ENCODE assay signal across 1 cellular context in the genomic region with DNA sequence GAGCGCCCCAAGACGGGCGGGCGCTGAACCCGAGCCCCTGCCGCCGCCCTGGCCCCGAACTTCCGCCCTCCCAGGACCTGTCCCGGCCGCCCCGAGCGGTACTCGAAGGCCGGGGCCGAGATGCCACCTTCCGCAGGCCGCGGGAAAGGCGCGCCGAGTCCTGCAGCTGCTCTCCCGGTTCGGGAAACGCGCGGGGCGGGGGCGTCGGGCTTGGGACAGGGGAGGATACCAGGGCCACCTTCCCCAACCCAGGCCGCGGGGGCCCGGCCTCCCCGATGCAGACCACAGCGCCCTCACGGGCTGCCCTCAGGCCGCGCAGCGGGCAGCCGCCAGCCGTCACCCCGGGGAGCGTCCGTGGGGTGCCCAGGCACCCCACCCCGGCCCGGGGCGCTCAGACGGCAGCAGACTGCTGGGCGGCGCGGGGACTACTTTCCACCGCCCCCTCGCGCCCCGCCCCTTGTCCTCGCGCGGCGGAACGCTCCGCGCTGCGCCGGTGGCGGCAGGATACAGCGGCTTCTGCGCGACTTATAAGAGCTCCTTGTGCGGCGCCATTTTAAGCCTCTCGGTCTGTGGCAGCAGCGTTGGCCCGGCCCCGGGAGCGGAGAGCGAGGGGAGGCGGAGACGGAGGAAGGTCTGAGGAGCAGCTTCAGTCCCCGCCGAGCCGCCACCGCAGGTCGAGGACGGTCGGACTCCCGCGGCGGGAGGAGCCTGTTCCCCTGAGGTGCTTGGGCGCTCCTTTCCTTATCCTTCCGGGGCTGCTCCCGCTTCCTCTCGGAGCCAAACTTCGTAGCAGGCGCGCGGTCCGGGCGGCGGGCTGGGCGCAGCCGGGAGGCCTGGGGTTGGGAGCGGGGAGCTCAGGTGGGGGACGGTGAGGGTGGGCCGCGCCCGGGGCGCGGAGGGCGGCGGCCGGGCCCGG.
A peak's percentile ranks its signal among the peaks of the same experiment; 100 is the strongest.
TF ChIP-seq lines count a peak whose summit lies in the region.

A gene (plus strand): TSS at position 556 of the 916 bp plus-strand sequence. CDS start 24,564 bp downstream, outside the sequence.

TF ChIP-seq in HepG2, 621 proteins besides CTCF, POLR2A, EP300 and RAD21 (continued from another document and continues in another):
- TF ChIP-seq, protein P1, sequence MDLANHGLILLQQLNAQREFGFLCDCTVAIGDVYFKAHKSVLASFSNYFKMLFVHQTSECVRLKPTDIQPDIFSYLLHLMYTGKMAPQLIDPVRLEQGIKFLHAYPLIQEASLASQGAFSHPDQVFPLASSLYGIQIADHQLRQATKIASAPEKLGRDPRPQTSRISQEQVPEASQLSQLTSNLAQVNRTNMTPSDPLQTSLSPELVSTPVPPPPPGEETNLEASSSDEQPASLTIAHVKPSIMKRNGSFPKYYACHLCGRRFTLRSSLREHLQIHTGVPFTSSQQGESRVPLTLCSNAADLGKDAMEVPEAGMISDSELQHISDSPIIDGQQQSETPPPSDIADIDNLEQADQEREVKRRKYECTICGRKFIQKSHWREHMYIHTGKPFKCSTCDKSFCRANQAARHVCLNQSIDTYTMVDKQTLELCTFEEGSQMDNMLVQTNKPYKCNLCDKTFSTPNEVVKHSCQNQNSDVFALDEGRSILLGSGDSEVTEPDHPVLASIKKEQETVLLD (CRISPR knock-in tag; IDR thresholded peaks at IDR 0.05; ENCODE audit: low read depth) = peak; percentile 83; the same call in 1 of the 2 replicates
- TF ChIP-seq U2AF1 (optimal IDR thresholded peaks at IDR 0.05; ENCODE audit: low read depth, low read length) = peak; percentile 84
- peak; percentile 64 for TF ChIP-seq ZNF446 (CRISPR knock-in tag; IDR thresholded peaks at IDR 0.05)
- TF ChIP-seq ZNF772 (CRISPR knock-in tag; IDR thresholded peaks at IDR 0.05) = peak; percentile 89
- TF ChIP-seq SRY (CRISPR knock-in tag; IDR thresholded peaks at IDR 0.05) = peak; percentile 79; the same call in 1 of the 2 replicates
- TF ChIP-seq GABPB1 (CRISPR knock-in tag; IDR thresholded peaks at IDR 0.05) = peak; percentile 90
- no peak for TF ChIP-seq ZNF382 (CRISPR knock-in tag; IDR thresholded peaks at IDR 0.05; ENCODE audit: borderline replicate concordance)
- TF ChIP-seq ZNF256 (CRISPR knock-in tag; conservative IDR thresholded peaks at IDR 0.05) = peak; percentile 62; the same call in 1 of the 2 replicates
- peak; percentile 97 for TF ChIP-seq KDM4B (CRISPR knock-in tag; IDR thresholded peaks at IDR 0.05)
- TF ChIP-seq ATM (IDR thresholded peaks at IDR 0.05; ENCODE audit: borderline replicate concordance) = no peak
- peak; percentile 74; the same call in 1 of the 2 replicates for TF ChIP-seq SOX5 (CRISPR knock-in tag; IDR thresholded peaks at IDR 0.05; ENCODE audit: borderline replicate concordance)
- TF ChIP-seq, protein P2, sequence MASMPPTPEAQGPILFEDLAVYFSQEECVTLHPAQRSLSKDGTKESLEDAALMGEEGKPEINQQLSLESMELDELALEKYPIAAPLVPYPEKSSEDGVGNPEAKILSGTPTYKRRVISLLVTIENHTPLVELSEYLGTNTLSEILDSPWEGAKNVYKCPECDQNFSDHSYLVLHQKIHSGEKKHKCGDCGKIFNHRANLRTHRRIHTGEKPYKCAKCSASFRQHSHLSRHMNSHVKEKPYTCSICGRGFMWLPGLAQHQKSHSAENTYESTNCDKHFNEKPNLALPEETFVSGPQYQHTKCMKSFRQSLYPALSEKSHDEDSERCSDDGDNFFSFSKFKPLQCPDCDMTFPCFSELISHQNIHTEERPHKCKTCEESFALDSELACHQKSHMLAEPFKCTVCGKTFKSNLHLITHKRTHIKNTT (CRISPR knock-in tag; IDR thresholded peaks at IDR 0.05) = no peak
- peak; percentile 95 for TF ChIP-seq SAP130 (CRISPR knock-in tag; IDR thresholded peaks at IDR 0.05; ENCODE audit: low read depth)
- TF ChIP-seq, protein P3, sequence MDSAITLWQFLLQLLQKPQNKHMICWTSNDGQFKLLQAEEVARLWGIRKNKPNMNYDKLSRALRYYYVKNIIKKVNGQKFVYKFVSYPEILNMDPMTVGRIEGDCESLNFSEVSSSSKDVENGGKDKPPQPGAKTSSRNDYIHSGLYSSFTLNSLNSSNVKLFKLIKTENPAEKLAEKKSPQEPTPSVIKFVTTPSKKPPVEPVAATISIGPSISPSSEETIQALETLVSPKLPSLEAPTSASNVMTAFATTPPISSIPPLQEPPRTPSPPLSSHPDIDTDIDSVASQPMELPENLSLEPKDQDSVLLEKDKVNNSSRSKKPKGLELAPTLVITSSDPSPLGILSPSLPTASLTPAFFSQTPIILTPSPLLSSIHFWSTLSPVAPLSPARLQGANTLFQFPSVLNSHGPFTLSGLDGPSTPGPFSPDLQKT (CRISPR knock-in tag; IDR thresholded peaks at IDR 0.05; ENCODE audit: borderline replicate concordance) = no peak
- TF ChIP-seq, protein P4, sequence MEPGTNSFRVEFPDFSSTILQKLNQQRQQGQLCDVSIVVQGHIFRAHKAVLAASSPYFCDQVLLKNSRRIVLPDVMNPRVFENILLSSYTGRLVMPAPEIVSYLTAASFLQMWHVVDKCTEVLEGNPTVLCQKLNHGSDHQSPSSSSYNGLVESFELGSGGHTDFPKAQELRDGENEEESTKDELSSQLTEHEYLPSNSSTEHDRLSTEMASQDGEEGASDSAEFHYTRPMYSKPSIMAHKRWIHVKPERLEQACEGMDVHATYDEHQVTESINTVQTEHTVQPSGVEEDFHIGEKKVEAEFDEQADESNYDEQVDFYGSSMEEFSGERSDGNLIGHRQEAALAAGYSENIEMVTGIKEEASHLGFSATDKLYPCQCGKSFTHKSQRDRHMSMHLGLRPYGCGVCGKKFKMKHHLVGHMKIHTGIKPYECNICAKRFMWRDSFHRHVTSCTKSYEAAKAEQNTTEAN (CRISPR knock-in tag; conservative IDR thresholded peaks at IDR 0.05) = 0 out of 2 replicates have a peak, but pooled peaks have one; percentile 58
- TF ChIP-seq, protein P5, sequence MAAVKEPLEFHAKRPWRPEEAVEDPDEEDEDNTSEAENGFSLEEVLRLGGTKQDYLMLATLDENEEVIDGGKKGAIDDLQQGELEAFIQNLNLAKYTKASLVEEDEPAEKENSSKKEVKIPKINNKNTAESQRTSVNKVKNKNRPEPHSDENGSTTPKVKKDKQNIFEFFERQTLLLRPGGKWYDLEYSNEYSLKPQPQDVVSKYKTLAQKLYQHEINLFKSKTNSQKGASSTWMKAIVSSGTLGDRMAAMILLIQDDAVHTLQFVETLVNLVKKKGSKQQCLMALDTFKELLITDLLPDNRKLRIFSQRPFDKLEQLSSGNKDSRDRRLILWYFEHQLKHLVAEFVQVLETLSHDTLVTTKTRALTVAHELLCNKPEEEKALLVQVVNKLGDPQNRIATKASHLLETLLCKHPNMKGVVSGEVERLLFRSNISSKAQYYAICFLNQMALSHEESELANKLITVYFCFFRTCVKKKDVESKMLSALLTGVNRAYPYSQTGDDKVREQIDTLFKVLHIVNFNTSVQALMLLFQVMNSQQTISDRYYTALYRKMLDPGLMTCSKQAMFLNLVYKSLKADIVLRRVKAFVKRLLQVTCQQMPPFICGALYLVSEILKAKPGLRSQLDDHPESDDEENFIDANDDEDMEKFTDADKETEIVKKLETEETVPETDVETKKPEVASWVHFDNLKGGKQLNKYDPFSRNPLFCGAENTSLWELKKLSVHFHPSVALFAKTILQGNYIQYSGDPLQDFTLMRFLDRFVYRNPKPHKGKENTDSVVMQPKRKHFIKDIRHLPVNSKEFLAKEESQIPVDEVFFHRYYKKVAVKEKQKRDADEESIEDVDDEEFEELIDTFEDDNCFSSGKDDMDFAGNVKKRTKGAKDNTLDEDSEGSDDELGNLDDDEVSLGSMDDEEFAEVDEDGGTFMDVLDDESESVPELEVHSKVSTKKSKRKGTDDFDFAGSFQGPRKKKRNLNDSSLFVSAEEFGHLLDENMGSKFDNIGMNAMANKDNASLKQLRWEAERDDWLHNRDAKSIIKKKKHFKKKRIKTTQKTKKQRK (IDR thresholded peaks at IDR 0.05; ENCODE audit: low read length) = no peak
- no peak; the same call in 1 of the 2 replicates for TF ChIP-seq MTF1 (CRISPR knock-in tag; IDR thresholded peaks at IDR 0.05)
- TF ChIP-seq RFXANK (CRISPR knock-in tag; IDR thresholded peaks at IDR 0.05) = no peak
- TF ChIP-seq ZNF230 (CRISPR knock-in tag; IDR thresholded peaks at IDR 0.05) = peak; percentile 87
- TF ChIP-seq, protein P6, sequence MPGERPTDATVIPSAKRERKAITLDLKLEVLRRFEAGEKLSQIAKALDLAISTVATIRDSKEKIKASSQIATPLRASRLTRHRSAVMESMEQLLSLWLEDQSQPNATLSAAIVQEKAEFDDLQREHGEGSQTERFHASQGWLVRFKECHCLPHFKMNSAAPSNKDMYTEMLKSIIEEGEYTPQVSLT (CRISPR knock-in tag; IDR thresholded peaks at IDR 0.05; ENCODE audit: borderline replicate concordance, low read depth) = no peak
- TF ChIP-seq NFIB (CRISPR knock-in tag; IDR thresholded peaks at IDR 0.05; ENCODE audit: borderline replicate concordance) = no peak
- TF ChIP-seq SRSF1 (optimal IDR thresholded peaks at IDR 0.05; ENCODE audit: low read depth, low read length) = peak; percentile 77
- TF ChIP-seq, protein P7, sequence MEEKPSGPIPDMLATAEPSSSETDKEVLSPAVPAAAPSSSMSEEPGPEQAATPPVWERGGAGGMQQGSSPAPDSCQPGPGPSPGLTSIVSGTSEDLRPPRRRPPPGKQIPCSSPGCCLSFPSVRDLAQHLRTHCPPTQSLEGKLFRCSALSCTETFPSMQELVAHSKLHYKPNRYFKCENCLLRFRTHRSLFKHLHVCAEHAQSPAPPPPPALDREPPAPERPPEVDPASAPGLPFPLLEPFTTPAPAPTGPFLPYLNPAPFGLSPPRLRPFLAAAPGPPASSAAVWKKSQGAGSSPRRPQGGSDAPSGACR (CRISPR knock-in tag; IDR thresholded peaks at IDR 0.05) = peak; percentile 95
- TF ChIP-seq ZNF441 (CRISPR knock-in tag; IDR thresholded peaks at IDR 0.05; ENCODE audit: borderline replicate concordance) = peak; percentile 93
- TF ChIP-seq ZFP36L2 (CRISPR knock-in tag; IDR thresholded peaks at IDR 0.05) = no peak
- TF ChIP-seq, protein P8, sequence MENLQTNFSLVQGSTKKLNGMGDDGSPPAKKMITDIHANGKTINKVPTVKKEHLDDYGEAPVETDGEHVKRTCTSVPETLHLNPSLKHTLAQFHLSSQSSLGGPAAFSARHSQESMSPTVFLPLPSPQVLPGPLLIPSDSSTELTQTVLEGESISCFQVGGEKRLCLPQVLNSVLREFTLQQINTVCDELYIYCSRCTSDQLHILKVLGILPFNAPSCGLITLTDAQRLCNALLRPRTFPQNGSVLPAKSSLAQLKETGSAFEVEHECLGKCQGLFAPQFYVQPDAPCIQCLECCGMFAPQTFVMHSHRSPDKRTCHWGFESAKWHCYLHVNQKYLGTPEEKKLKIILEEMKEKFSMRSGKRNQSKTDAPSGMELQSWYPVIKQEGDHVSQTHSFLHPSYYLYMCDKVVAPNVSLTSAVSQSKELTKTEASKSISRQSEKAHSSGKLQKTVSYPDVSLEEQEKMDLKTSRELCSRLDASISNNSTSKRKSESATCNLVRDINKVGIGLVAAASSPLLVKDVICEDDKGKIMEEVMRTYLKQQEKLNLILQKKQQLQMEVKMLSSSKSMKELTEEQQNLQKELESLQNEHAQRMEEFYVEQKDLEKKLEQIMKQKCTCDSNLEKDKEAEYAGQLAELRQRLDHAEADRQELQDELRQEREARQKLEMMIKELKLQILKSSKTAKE (CRISPR knock-in tag; IDR thresholded peaks at IDR 0.05; ENCODE audit: borderline replicate concordance) = peak; percentile 79; the same call in 1 of the 2 replicates
- TF ChIP-seq NR2F6 (IDR thresholded peaks at IDR 0.05) = no peak
- TF ChIP-seq NR2F6 (CRISPR knock-in tag; IDR thresholded peaks at IDR 0.05) = peak; percentile 65
- no peak for TF ChIP-seq HMGA1 (CRISPR knock-in tag; conservative IDR thresholded peaks at IDR 0.05)
- TF ChIP-seq, protein P9, sequence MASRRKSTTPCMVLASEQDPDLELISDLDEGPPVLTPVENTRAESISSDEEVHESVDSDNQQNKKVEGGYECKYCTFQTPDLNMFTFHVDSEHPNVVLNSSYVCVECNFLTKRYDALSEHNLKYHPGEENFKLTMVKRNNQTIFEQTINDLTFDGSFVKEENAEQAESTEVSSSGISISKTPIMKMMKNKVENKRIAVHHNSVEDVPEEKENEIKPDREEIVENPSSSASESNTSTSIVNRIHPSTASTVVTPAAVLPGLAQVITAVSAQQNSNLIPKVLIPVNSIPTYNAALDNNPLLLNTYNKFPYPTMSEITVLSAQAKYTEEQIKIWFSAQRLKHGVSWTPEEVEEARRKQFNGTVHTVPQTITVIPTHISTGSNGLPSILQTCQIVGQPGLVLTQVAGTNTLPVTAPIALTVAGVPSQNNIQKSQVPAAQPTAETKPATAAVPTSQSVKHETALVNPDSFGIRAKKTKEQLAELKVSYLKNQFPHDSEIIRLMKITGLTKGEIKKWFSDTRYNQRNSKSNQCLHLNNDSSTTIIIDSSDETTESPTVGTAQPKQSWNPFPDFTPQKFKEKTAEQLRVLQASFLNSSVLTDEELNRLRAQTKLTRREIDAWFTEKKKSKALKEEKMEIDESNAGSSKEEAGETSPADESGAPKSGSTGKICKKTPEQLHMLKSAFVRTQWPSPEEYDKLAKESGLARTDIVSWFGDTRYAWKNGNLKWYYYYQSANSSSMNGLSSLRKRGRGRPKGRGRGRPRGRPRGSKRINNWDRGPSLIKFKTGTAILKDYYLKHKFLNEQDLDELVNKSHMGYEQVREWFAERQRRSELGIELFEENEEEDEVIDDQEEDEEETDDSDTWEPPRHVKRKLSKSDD (CRISPR knock-in tag; IDR thresholded peaks at IDR 0.05; ENCODE audit: low read depth) = peak; percentile 89
- TF ChIP-seq ZNF354B (CRISPR knock-in tag; IDR thresholded peaks at IDR 0.05) = no peak
- TF ChIP-seq NRL (CRISPR knock-in tag; IDR thresholded peaks at IDR 0.05; ENCODE audit: borderline replicate concordance) = peak; percentile 80; the same call in 1 of the 2 replicates
- peak; percentile 41; the same call in 1 of the 2 replicates for TF ChIP-seq XBP1 (CRISPR knock-in tag; IDR thresholded peaks at IDR 0.05)
- no peak for TF ChIP-seq RAD51 (IDR thresholded peaks at IDR 0.05; ENCODE audit: borderline replicate concordance)
- TF ChIP-seq ZNF572 (CRISPR knock-in tag; IDR thresholded peaks at IDR 0.05) = peak; percentile 24; the same call in 1 of the 2 replicates
- TF ChIP-seq KDM1A (CRISPR knock-in tag; IDR thresholded peaks at IDR 0.05) = peak; percentile 35; the same call in 1 of the 2 replicates
- TF ChIP-seq FOXA3 (CRISPR knock-in tag; IDR thresholded peaks at IDR 0.05) = peak; percentile 80
- TF ChIP-seq ZNF563 (CRISPR knock-in tag; IDR thresholded peaks at IDR 0.05) = peak; percentile 95
- TF ChIP-seq IKZF4 (CRISPR knock-in tag; IDR thresholded peaks at IDR 0.05; ENCODE audit: borderline replicate concordance, low read depth, not compliant biosample characterization) = no peak
- peak; percentile 97 for TF ChIP-seq SALL2 (CRISPR knock-in tag; IDR thresholded peaks at IDR 0.05)
- peak; percentile 89 for TF ChIP-seq CHCHD3 (CRISPR knock-in tag; IDR thresholded peaks at IDR 0.05)
- peak; percentile 95 for TF ChIP-seq DR1 (CRISPR knock-in tag; IDR thresholded peaks at IDR 0.05)
- TF ChIP-seq, protein P10, sequence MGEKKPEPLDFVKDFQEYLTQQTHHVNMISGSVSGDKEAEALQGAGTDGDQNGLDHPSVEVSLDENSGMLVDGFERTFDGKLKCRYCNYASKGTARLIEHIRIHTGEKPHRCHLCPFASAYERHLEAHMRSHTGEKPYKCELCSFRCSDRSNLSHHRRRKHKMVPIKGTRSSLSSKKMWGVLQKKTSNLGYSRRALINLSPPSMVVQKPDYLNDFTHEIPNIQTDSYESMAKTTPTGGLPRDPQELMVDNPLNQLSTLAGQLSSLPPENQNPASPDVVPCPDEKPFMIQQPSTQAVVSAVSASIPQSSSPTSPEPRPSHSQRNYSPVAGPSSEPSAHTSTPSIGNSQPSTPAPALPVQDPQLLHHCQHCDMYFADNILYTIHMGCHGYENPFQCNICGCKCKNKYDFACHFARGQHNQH (CRISPR knock-in tag; IDR thresholded peaks at IDR 0.05) = peak; percentile 95
- peak; percentile 97 for TF ChIP-seq STAT5B (CRISPR knock-in tag; IDR thresholded peaks at IDR 0.05)
- peak; percentile 82; the same call in 1 of the 2 replicates for TF ChIP-seq ZNF253 (CRISPR knock-in tag; IDR thresholded peaks at IDR 0.05; ENCODE audit: borderline replicate concordance)
- TF ChIP-seq HOXD1 (CRISPR knock-in tag; IDR thresholded peaks at IDR 0.05) = peak; percentile 76
